Comparison of ENCODE assay signal across 17 cellular contexts in the genomic region with DNA sequence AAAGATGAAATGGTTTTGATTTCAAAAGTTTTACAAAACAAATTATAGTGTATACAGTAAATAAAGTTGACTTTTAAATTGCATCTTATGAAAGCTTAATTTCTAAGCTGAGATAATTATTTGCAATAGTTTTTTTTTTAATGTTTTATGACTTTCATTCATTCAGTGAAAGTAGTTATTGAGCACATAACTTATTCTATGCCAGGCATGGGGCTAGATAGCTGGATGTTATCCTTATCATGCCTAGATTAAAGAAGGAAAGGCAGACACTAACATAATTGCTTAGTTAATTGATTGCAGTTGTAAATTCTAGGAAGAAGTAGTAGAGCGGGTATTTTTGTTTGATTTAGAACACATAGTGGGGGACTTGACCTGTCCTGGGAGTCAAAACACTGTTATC.
DNase-seq lines count a peak whose midpoint lies in the region; ATAC-seq, FAIRE-seq and TF ChIP-seq lines count a peak whose summit lies in the region.
"Had no signal": no experiment of that assay in that cellular context is flagged by ENCODE, and none has a peak within 500 bp of the region (broad histone marks: within the 10 kb centered on the region; RNA-seq: fewer than 3 reads in every experiment).

No MANE protein-coding gene starts in this region.

- H3K27ac ChIP-seq in stomach = peak overlapping the region in 4 of 5 donors; percentile 17 to 87 (median 48)

- H3K36me3 Mint-ChIP-seq in activated CD4-positive, alpha-beta T cell treated with anti-CD3 and anti-CD28 coated beads, Interleukin-2, amount 10 ng/mL, durations not matched to agents 7 days and 5 days (ENCODE audit: low read depth) = peaks cover 22% of the 10 kb centered on the region
- peaks cover 17% of the 10 kb centered on the region for H3K36me3 Mint-ChIP-seq in activated CD8-positive, alpha-beta T cell treated with anti-CD3 and anti-CD28 coated beads for 36 hours (ENCODE audit: low read depth)

- TF ChIP-seq EP300 in stomach (IDR thresholded peaks at IDR 0.05) = no peak

- H3K4me1 Mint-ChIP-seq in activated CD4-positive, alpha-beta T cell treated with anti-CD3 and anti-CD28 coated beads, Interleukin-2, amount 10 ng/mL, durations not matched to agents 7 days and 5 days = peaks cover 53% of the 10 kb centered on the region
- H3K4me1 Mint-ChIP-seq in activated CD8-positive, alpha-beta T cell treated with anti-CD3 and anti-CD28 coated beads for 36 hours (ENCODE audit: low read depth) = peaks cover 45% of the 10 kb centered on the region

- no peak for DNase-seq in activated CD4-positive, alpha-beta T cell treated with anti-CD3 and anti-CD28 coated beads, Interleukin-2, amount 10 ng/mL, durations not matched to agents 7 days and 5 days
- DNase-seq in activated CD4-positive, alpha-beta T cell treated with anti-CD3 and anti-CD28 coated beads for 48 hours = no peak
- no peak for DNase-seq in activated CD8-positive, alpha-beta T cell treated with anti-CD3 and anti-CD28 coated beads for 36 hours
- DNase-seq in stomach (no peak), mucosa of gallbladder (ENCODE audit: low spot score) (no peak)
- DNase-seq in stimulated activated CD4-positive, alpha-beta T cell treated with anti-CD3 and anti-CD28 coated beads, Interleukin-2, amount 100 ng/mL, for 24 hours = no peak
- DNase-seq: activated CD8-positive, alpha-beta memory T cell treated with anti-CD3 and anti-CD28 coated beads, Interleukin-2, amount 50 U/mL, for 48 hours; DMS79; effector CD4-positive, alpha-beta T cell; NCI-H1694 treated with DMSO at 0.1 percent for 48 hours; SHP77 had no signal

- TF ChIP-seq CTCF in activated CD8-positive, alpha-beta T cell treated with anti-CD3 and anti-CD28 coated beads for 36 hours (IDR thresholded peaks at IDR 0.05) = no peak
- no peak for TF ChIP-seq CTCF in stomach (IDR thresholded peaks at IDR 0.05)

- H3K4me3 ChIP-seq in stomach = no peak overlapping the region
- H3K4me3 ChIP-seq: tibial nerve had no signal

- FAIRE-seq in islet of Langerhans (lab: Jason Lieb, UNC) = peak; percentile 30
- FAIRE-seq: frontal cortex, keratinocyte had no signal

- H3K9me3 Mint-ChIP-seq in activated CD4-positive, alpha-beta T cell treated with anti-CD3 and anti-CD28 coated beads, Interleukin-2, amount 10 ng/mL, durations not matched to agents 7 days and 5 days = peaks cover 11% of the 10 kb centered on the region
- H3K9me3 Mint-ChIP-seq in activated CD8-positive, alpha-beta T cell treated with anti-CD3 and anti-CD28 coated beads for 36 hours = no peaks in the 10 kb centered on the region
- H3K9me3 Mint-ChIP-seq: nephron had no signal

- no peaks in the 10 kb centered on the region for H3K9me3 ChIP-seq in stomach
- H3K9me3 ChIP-seq: tibial nerve had no signal

- WGBS in stomach, 5 donors = 43 to 82% (median 73%) methylated on average over 1 of the region's 1 CpG

- no peak for ATAC-seq in activated CD8-positive, alpha-beta T cell treated with anti-CD3 and anti-CD28 coated beads for 36 hours
- no peak for ATAC-seq in GM21529 (IDR thresholded peaks at IDR 0.05; ENCODE audit: unreplicated experiment)

- no peaks in the 10 kb centered on the region for H3K27me3 Mint-ChIP-seq in activated CD4-positive, alpha-beta T cell treated with anti-CD3 and anti-CD28 coated beads, Interleukin-2, amount 10 ng/mL, durations not matched to agents 7 days and 5 days
- no peaks in the 10 kb centered on the region for H3K27me3 Mint-ChIP-seq in activated CD8-positive, alpha-beta T cell treated with anti-CD3 and anti-CD28 coated beads for 36 hours

- CTCF ChIA-PET in activated CD4-positive, alpha-beta T cell treated with anti-CD3 and anti-CD28 coated beads, Interleukin-2, amount 10 ng/mL, durations not matched to agents 7 days and 5 days (lab: Charles Lee) = interaction anchor here (0.6 to 2.1 kb wide), 6 partner anchors 8 to 631 kb away, joined by 3 to 6 read pairs (median 4); no protein-coding TSS in a partner anchor
- CTCF ChIA-PET in activated CD8-positive, alpha-beta T cell treated with anti-CD3 and anti-CD28 coated beads for 36 hours (lab: Charles Lee) = interaction anchor here (1.0 to 1.2 kb wide), 2 partner anchors 17 to 96 kb away, joined by 3 to 4 read pairs; no protein-coding TSS in a partner anchor

- no peak overlapping the region for H3K4me3 Mint-ChIP-seq in activated CD4-positive, alpha-beta T cell treated with anti-CD3 and anti-CD28 coated beads, Interleukin-2, amount 10 ng/mL, durations not matched to agents 7 days and 5 days
- no peak overlapping the region for H3K4me3 Mint-ChIP-seq in activated CD8-positive, alpha-beta T cell treated with anti-CD3 and anti-CD28 coated beads for 36 hours
- H3K4me3 Mint-ChIP-seq: nephron had no signal

- no peaks in the 10 kb centered on the region for H3K27me3 ChIP-seq in stomach
- H3K27me3 ChIP-seq: tibial nerve had no signal

- H3K4me1 ChIP-seq in stomach = peaks cover 44 to 100% (median 77%) of the 10 kb centered on the region in 4 donors

- peaks cover 0 to 4% (median 0%) of the 10 kb centered on the region in 4 donors for H3K36me3 ChIP-seq in stomach
- H3K36me3 ChIP-seq: tibial nerve had no signal

- intact Hi-C loops in activated CD8-positive, alpha-beta T cell treated with anti-CD3 and anti-CD28 coated beads for 36 hours (cut with micrococcal nuclease) = no loop called here
- intact Hi-C loops in stomach (cut with DNase I; ENCODE audit: low total_unique reads) = no loop called here

- TF ChIP-seq POLR2A in stomach (IDR thresholded peaks at IDR 0.05) = no peak

- POLR2A ChIA-PET in activated CD4-positive, alpha-beta T cell treated with anti-CD3 and anti-CD28 coated beads, Interleukin-2, amount 10 ng/mL, durations not matched to agents 7 days and 5 days (lab: Charles Lee) = no interaction called here
- POLR2A ChIA-PET in activated CD8-positive, alpha-beta T cell treated with anti-CD3 and anti-CD28 coated beads for 36 hours (lab: Charles Lee) = interaction anchor here (0.6 kb wide), 1 partner anchor 8 kb away, joined by 3 read pairs; no protein-coding TSS in a partner anchor

- peak overlapping the region; percentile 60 for H3K27ac Mint-ChIP-seq in activated CD4-positive, alpha-beta T cell treated with anti-CD3 and anti-CD28 coated beads, Interleukin-2, amount 10 ng/mL, durations not matched to agents 7 days and 5 days
- H3K27ac Mint-ChIP-seq in activated CD8-positive, alpha-beta T cell treated with anti-CD3 and anti-CD28 coated beads for 36 hours = peak overlapping the region; percentile 55
- H3K27ac Mint-ChIP-seq: nephron had no signal
